18 cellular contexts compared by ENCODE assay signal in genomic region chr9:123615381-123615780, GRCh38.
DNase-seq lines count a peak whose midpoint lies in the region; ATAC-seq, FAIRE-seq and TF ChIP-seq lines count a peak whose summit lies in the region.
"Had no signal": no experiment of that assay in that cellular context is flagged by ENCODE, and none has a peak within 500 bp of the region (broad histone marks: within the 10 kb centered on the region; RNA-seq: fewer than 3 reads in every experiment).

No MANE protein-coding gene starts in this region.

- no peak for FAIRE-seq in GM12878 (lab: Jason Lieb, UNC)
- FAIRE-seq: astrocyte, G401.6, urothelium cell line had no signal

- no peak overlapping the region for H3K27ac ChIP-seq in GM12878 (ENCODE audit: control insufficient read depth, insufficient read depth)
- H3K27ac ChIP-seq: heart left ventricle, parathyroid adenoma, sigmoid colon had no signal

- H3K4me2 ChIP-seq in GM12878 (ENCODE audit: control insufficient read depth, insufficient read depth), result no peak overlapping the region

- H3K4me3 ChIP-seq in NB4 (ENCODE audit: low read depth, low read length) (no peak overlapping the region), GM12878 (no peak overlapping the region)
- H3K4me3 ChIP-seq: heart left ventricle, sigmoid colon had no signal

- no TSS peak for BruUV-seq in GM12878 (replicated peaks; lab: Mats Ljungman, UMichigan)

- 94% methylated on average over 1 of the region's 1 CpG for WGBS in GM12878 (ENCODE audit: insufficient coverage, insufficient replicate concordance, low lambda C conversion rate, missing lambda C conversion rate)

- no peak for TF ChIP-seq POLR2A in NB4 (IDR thresholded peaks at IDR 0.05; ENCODE audit: extremely low read depth, insufficient read length)
- TF ChIP-seq POLR2A in GM12878 (IDR thresholded peaks at IDR 0.05; ENCODE audit: low read depth, low read length), result no peak

- SMC1A ChIA-PET in GM12878 (lab: Charles Lee; ENCODE audit: uncharacterized antibody, unreplicated experiment), result interaction anchor here (0.6 to 4.7 kb wide), 13 partner anchors 9 to 281 kb away, joined by 3 to 26 read pairs (median 4); no protein-coding TSS in a partner anchor

- intact Hi-C loops in GM12878 (cut with micrococcal nuclease; ENCODE audit: unreplicated experiment), result no loop called here

- CTCF ChIA-PET in GM12878 (lab: Yijun Ruan, JAX), result interaction anchor here (1.1 to 3.4 kb wide), 5 partner anchors 9 to 426 kb away, joined by 3 to 15 read pairs (median 5); no protein-coding TSS in a partner anchor

- in situ Hi-C loops in GM12878 (cut with MboI), result no loop called here

- RAD21 ChIA-PET in GM12878 (lab: Charles Lee; ENCODE audit: unreplicated experiment), result interaction anchor here (1.0 to 2.1 kb wide), 7 partner anchors 24 to 425 kb away, joined by 3 to 12 read pairs (median 4); no protein-coding TSS in a partner anchor

- TF ChIP-seq CTCF in NB4 (IDR thresholded peaks at IDR 0.05; ENCODE audit: low read depth, low read length) (no peak), GM12878 (IDR thresholded peaks at IDR 0.05 in 2 of 3, conservative IDR thresholded peaks at IDR 0.05 in 1 of 3; ENCODE audit: control insufficient read depth in 2 of 3, extremely low read depth in 1 of 3, insufficient read depth in 1 of 3, low read depth in 3 of 3, low read length in 3 of 3) (peak in 1 of 3 experiments; percentile 14; a peak in 1 of 6 replicates)

- H3K9ac ChIP-seq in GM12878 (ENCODE audit: control insufficient read depth, insufficient read depth, low read length), result no peak overlapping the region
- H3K9ac ChIP-seq: parathyroid adenoma had no signal

- H4K20me1 ChIP-seq in GM12878 (ENCODE audit: control insufficient read depth, insufficient read depth), result no peaks in the 10 kb centered on the region

- H2AFZ ChIP-seq in GM12878 (ENCODE audit: control insufficient read depth, low read depth, low read length), result no peak overlapping the region
- H2AFZ ChIP-seq: parathyroid adenoma had no signal

- no peaks in the 10 kb centered on the region; a peak in 2 of 4 replicates for H3K36me3 ChIP-seq in GM12878 (ENCODE audit: control insufficient read depth in 2 of 2, insufficient read depth in 2 of 2, low read length in 1 of 2)
- H3K36me3 ChIP-seq: sigmoid colon had no signal

- no peak for TF ChIP-seq RAD21 in GM12878 (IDR thresholded peaks at IDR 0.05; ENCODE audit: insufficient read depth, low read depth, low read length)

- ATAC-seq in GM12878, result peak; percentile 53
- no peak for ATAC-seq in HG03095 (IDR thresholded peaks at IDR 0.05; ENCODE audit: unreplicated experiment)
- no peak for ATAC-seq in GM21526 (IDR thresholded peaks at IDR 0.05; ENCODE audit: low FRiP score, unreplicated experiment)
- ATAC-seq: heart left ventricle had no signal

- no peak for TF ChIP-seq EP300 in GM12878 (IDR thresholded peaks at IDR 0.05; ENCODE audit: borderline replicate concordance in 1 of 2, control insufficient read depth in 1 of 2, low read depth in 2 of 2, low read length in 2 of 2)

- POLR2A ChIA-PET in GM12878 (lab: Charles Lee), result interaction anchor here (1.3 to 1.6 kb wide), 2 partner anchors 10 to 14 kb away, joined by 3 to 4 read pairs; no protein-coding TSS in a partner anchor

- no peaks in the 10 kb centered on the region for H3K79me2 ChIP-seq in GM12878 (ENCODE audit: control insufficient read depth, insufficient read depth, low read length)
- H3K79me2 ChIP-seq: parathyroid adenoma had no signal

- peak; percentile 4 for DNase-seq in A172 (ENCODE audit: low spot score)
- DNase-seq in DMS53 (lab: John Stamatoyannopoulos, UW), result peak; percentile 79
- peak; percentile 13 for DNase-seq in NB4 (ENCODE audit: low read depth)
- DNase-seq in GM12878 (ENCODE audit: low read depth, low spot score), result no peak
- DNase-seq in EL, result no peak
- no peak for DNase-seq in stimulated activated CD4-positive, alpha-beta T cell treated with anti-CD3 and anti-CD28 coated beads, Interleukin-1b, Interleukin-23, amount 100 ng/mL, for 48 hours
- DNase-seq: activated CD4-positive, alpha-beta T cell treated with anti-CD3 and anti-CD28 coated beads, Interleukin-2, amount 10 ng/mL, durations not matched to agents 24 days and 14 days; activated naive CD4-positive, alpha-beta T cell treated with anti-CD3 and anti-CD28 coated beads, Interleukin-2, amount 10 ng/mL, durations not matched to agents 7 days and 5 days; activated T-cell treated with anti-CD3 and anti-CD28 coated beads for 4 hours; heart left ventricle; immature natural killer cell; sigmoid colon had no signal

- 0 out of 2 replicates have a peak, but pooled peaks cover 7% of the 10 kb centered on the region for H3K4me1 ChIP-seq in GM12878 (ENCODE audit: control insufficient read depth, insufficient read depth, low read length)
- H3K4me1 ChIP-seq: parathyroid adenoma, sigmoid colon had no signal

- no peaks in the 10 kb centered on the region for H3K9me3 ChIP-seq in GM12878 (replicated peaks; ENCODE audit: control insufficient read depth, insufficient read depth, low read length)
- H3K9me3 ChIP-seq: heart left ventricle, sigmoid colon had no signal

- H3K27me3 ChIP-seq in GM12878 (replicated peaks in 1 of 2; ENCODE audit: control insufficient read depth in 2 of 2, insufficient read depth in 2 of 2, low read length in 1 of 2), result no peaks in the 10 kb centered on the region
- H3K27me3 ChIP-seq: heart left ventricle, sigmoid colon had no signal

TF ChIP-seq in GM12878, 131 proteins besides CTCF, POLR2A, EP300 and RAD21:
- TF ChIP-seq TCF12 (IDR thresholded peaks at IDR 0.05; ENCODE audit: low read depth, low read length) (no peak), ZSCAN29 (IDR thresholded peaks at IDR 0.05) (no peak), BHLHE40 (IDR thresholded peaks at IDR 0.05; ENCODE audit: borderline replicate concordance in 1 of 2, low read depth in 2 of 2, low read length in 1 of 2) (peak in 1 of 2 experiments; percentile 12; a peak in 1 of 4 replicates), RCOR1 (conservative IDR thresholded peaks at IDR 0.05; ENCODE audit: low read depth, low read length) (no peak), USF1 (IDR thresholded peaks at IDR 0.05; ENCODE audit: borderline replicate concordance, extremely low read length, insufficient read depth, low read depth, low read length) (peak; percentile 14), HDAC6 (IDR thresholded peaks at IDR 0.05; ENCODE audit: unreplicated experiment) (no peak), RAD51 (IDR thresholded peaks at IDR 0.05) (peak; percentile 41; the same call in 1 of the 2 replicates), SP1 (IDR thresholded peaks at IDR 0.05; ENCODE audit: low read depth, low read length) (no peak), ASH2L (IDR thresholded peaks at IDR 0.05; ENCODE audit: borderline replicate concordance, low read depth) (no peak), NR2F1 (conservative IDR thresholded peaks at IDR 0.05) (no peak)

Comparison
In these comparisons a context has a peak if more than half of its experiments do, and no peak if none do; other contexts are left out.
1. DNase-seq: peak in A172 (single experiment), DMS53 (single experiment) and NB4 (single experiment); none in GM12878 (single experiment), EL (single experiment) and stimulated activated CD4-positive, alpha-beta T cell treated with anti-CD3 and anti-CD28 coated beads, Interleukin-1b, Interleukin-23, amount 100 ng/mL, for 48 hours (single experiment).